9 cellular contexts compared by ENCODE assay signal in genomic region chr2:241036964-241037421, GRCh38. TPM values are rescaled to one million over a fixed set of nuclear protein-coding genes. Genes with fewer than 3 reads are reported as not detected.
A peak's percentile ranks its signal among the peaks of the same experiment; 100 is the strongest.
DNase-seq lines count a peak whose midpoint lies in the region; ATAC-seq, FAIRE-seq and TF ChIP-seq lines count a peak whose summit lies in the region.
"Had no signal": no experiment of that assay in that cellular context is flagged by ENCODE, and none has a peak within 500 bp of the region (broad histone marks: within the 10 kb centered on the region; RNA-seq: fewer than 3 reads in every experiment).

No MANE protein-coding gene starts in this region.

- FAIRE-seq in pancreas (lab: Jason Lieb, UNC) = no peak

- 76% methylated on average over 18 of the region's 18 CpGs for WGBS in pancreas, 2 donors

- peak overlapping the region in 3 of 4 donors; percentile 28 to 50 (median 29) for H3K4me3 ChIP-seq in pancreas
- H3K4me3 ChIP-seq in tibial artery = peak overlapping the region in 1 of 2 donors; percentile 41
- H3K4me3 ChIP-seq: testis had no signal

- H3K27me3 ChIP-seq in pancreas = no peaks in the 10 kb centered on the region
- H3K27me3 ChIP-seq in tibial artery = peaks cover 0 to 21% of the 10 kb centered on the region in 2 donors
- H3K27me3 ChIP-seq: testis had no signal

- peak; percentile 22 for DNase-seq in activated effector memory CD4-positive, alpha-beta T cell treated with Interleukin-2 at 50 U/mL for 16 hours
- peak in 1 of 6 donors; percentile 78 for DNase-seq in pancreas
- DNase-seq in NCI-H748 (lab: John Stamatoyannopoulos, UW; ENCODE audit: unreplicated experiment) = no peak
- DNase-seq in tibial artery = no peak
- DNase-seq: testis had no signal

- H3K27ac ChIP-seq in pancreas = no peak overlapping the region
- no peak overlapping the region for H3K27ac ChIP-seq in tibial artery
- H3K27ac ChIP-seq: testis had no signal

- TF ChIP-seq CTCF in pancreas (IDR thresholded peaks at IDR 0.05) = no peak
- TF ChIP-seq CTCF in tibial artery (IDR thresholded peaks at IDR 0.05) = no peak

- intact Hi-C loops in pancreas (cut with DNase I) = no loop called here
- intact Hi-C loops in tibial artery (cut with DNase I; ENCODE audit: low total_unique reads) = no loop called here

- peaks cover 0 to 3% (median 0%) of the 10 kb centered on the region in 3 donors for H3K4me1 ChIP-seq in pancreas
- peaks cover 0 to 18% (median 14%) of the 10 kb centered on the region in 4 donors for H3K4me1 ChIP-seq in tibial artery
- H3K4me1 ChIP-seq: testis had no signal

- H3K36me3 ChIP-seq in pancreas = no peaks in the 10 kb centered on the region
- peaks cover 6 to 42% (median 36%) of the 10 kb centered on the region in 3 donors for H3K36me3 ChIP-seq in tibial artery

- H3K9me3 ChIP-seq in pancreas = no peaks in the 10 kb centered on the region
- H3K9me3 ChIP-seq in tibial artery = no peaks in the 10 kb centered on the region
- H3K9me3 ChIP-seq: testis had no signal

- peak; percentile 39 for ATAC-seq in GM18873 (IDR thresholded peaks at IDR 0.05; ENCODE audit: low FRiP score, unreplicated experiment)
- ATAC-seq in HG02840 (IDR thresholded peaks at IDR 0.05; ENCODE audit: low FRiP score, unreplicated experiment) = peak; percentile 18
- ATAC-seq in pancreas = peak in 1 of 4 donors; percentile 5
- ATAC-seq in GM18870 (IDR thresholded peaks at IDR 0.05; ENCODE audit: unreplicated experiment) = no peak
- no peak for ATAC-seq in HG03097 (IDR thresholded peaks at IDR 0.05; ENCODE audit: low FRiP score, unreplicated experiment)

RNA-seq across cellular contexts. Expression of gene SNED1, which starts 38.6 kb away (rescaled TPM):
- total RNA-seq in pancreas = 10 to 100 TPM in 2 of 6 donors, 1 to 10 TPM in 4; 6.6 to 19.2 (median 9.6) TPM
- 10 to 100 TPM; 12.9 to 13.2 TPM for polyA plus RNA-seq in pancreas

Comparison
In these comparisons a context has a peak if more than half of its experiments do, and no peak if none do; other contexts are left out.
1. ATAC-seq: peak in GM18873 (single experiment) and HG02840 (single experiment); none in GM18870 (single experiment) and HG03097 (single experiment).